22 cellular contexts compared by ENCODE assay signal in the genomic region with DNA sequence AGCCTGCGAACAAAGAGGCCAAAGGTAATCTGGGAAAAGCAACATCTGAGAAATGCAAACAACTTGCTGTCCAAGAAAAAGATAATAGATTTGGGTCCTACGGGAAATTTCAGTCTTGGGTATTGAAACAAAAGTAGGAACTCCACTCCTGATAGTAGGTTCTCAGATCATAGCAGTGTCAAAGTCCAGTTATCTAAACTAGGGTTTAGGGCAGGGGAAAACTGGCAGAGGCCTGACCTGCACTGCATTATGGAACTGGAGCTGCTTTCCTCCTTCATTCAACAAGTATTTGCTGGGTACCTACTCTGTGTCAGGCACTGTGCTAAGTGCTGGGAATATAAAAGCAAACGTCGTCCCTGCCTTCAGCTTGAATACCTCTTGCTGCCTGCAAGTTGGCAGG.
DNase-seq lines count a peak whose midpoint lies in the region; ATAC-seq lines count a peak whose summit lies in the region.
"Had no signal": no experiment of that assay in that cellular context is flagged by ENCODE, and none has a peak within 500 bp of the region (broad histone marks: within the 10 kb centered on the region; RNA-seq: fewer than 3 reads in every experiment).

No MANE protein-coding gene starts in this region.

- no peak overlapping the region for H2BK15ac ChIP-seq in neuronal stem cell (ENCODE audit: low read length)

- ATAC-seq in right cardiac atrium (peak; percentile 34 to 79), HG02840 (IDR thresholded peaks at IDR 0.05; ENCODE audit: low FRiP score, unreplicated experiment) (no peak)
- ATAC-seq: GM12878 had no signal

- H3K18ac ChIP-seq in neuronal stem cell (ENCODE audit: low read length) = no peak overlapping the region

- H3K4me1 ChIP-seq in right cardiac atrium (ENCODE audit: control insufficient read depth, insufficient read depth, low read length) (peaks cover 3% of the 10 kb centered on the region), neuronal stem cell (ENCODE audit: control insufficient read depth in 2 of 2, insufficient read depth in 1 of 2, low read depth in 1 of 2, low read length in 2 of 2) (no peaks in the 10 kb centered on the region)
- H3K4me1 ChIP-seq: BE2C, BLaER1 had no signal

- H4K91ac ChIP-seq in neuronal stem cell (ENCODE audit: low read depth, low read length, poor library complexity) = no peak overlapping the region

- H2BK120ac ChIP-seq in neuronal stem cell (ENCODE audit: low read depth, low read length) = no peak overlapping the region

- no peak overlapping the region for H2BK5ac ChIP-seq in neuronal stem cell (ENCODE audit: low read length)

- no peak overlapping the region for H3K4me2 ChIP-seq in neuronal stem cell (ENCODE audit: insufficient read depth, low read length, poor library complexity, severe bottlenecking)
- H3K4me2 ChIP-seq: BLaER1 had no signal

- H3K4me3 ChIP-seq in right cardiac atrium (ENCODE audit: low read length) (no peak overlapping the region), neuronal stem cell (ENCODE audit: low read length in 2 of 2) (no peak overlapping the region)
- H3K4me3 ChIP-seq: BLaER1, GM12878 had no signal

- H2BK12ac ChIP-seq in neuronal stem cell (ENCODE audit: low read length) = no peak overlapping the region

- 55% methylated on average over 4 of the region's 4 CpGs for WGBS in right cardiac atrium
- no CpG with 5 or more reads among the region's 4 CpGs for WGBS in neuronal stem cell (ENCODE audit: extremely low coverage in 2 of 2, insufficient read length in 2 of 2, insufficient replicate concordance in 1 of 2), 2 donors

- H4K8ac ChIP-seq in neuronal stem cell (ENCODE audit: low read depth, low read length) = peak overlapping the region; percentile 26

- no peak overlapping the region for H3K9ac ChIP-seq in neuronal stem cell (ENCODE audit: low read depth, low read length, poor library complexity)
- H3K9ac ChIP-seq: BLaER1 had no signal

- H3K27me3 ChIP-seq in right cardiac atrium (ENCODE audit: control insufficient read depth, insufficient read depth) (no peaks in the 10 kb centered on the region), neuronal stem cell (ENCODE audit: control insufficient read depth in 3 of 3, insufficient read depth in 3 of 3, low read depth in 1 of 3, low read length in 3 of 3) (no peaks in the 10 kb centered on the region)
- H3K27me3 ChIP-seq: BE2C, BLaER1 had no signal

- H3K4ac ChIP-seq in neuronal stem cell (ENCODE audit: low read length) = no peak overlapping the region

- intact Hi-C loops in right cardiac atrium (cut with DNase I) (no loop called here), cardiac septum (cut with DNase I) (no loop called here), posterior vena cava (cut with DNase I) (no loop called here)

- H2AK5ac ChIP-seq in neuronal stem cell (ENCODE audit: low read depth, low read length) = no peak overlapping the region

- H3K36me3 ChIP-seq in neuronal stem cell (replicated peaks in 1 of 2; ENCODE audit: control insufficient read depth in 2 of 2, insufficient read depth in 2 of 2, low read length in 2 of 2) = no peaks in the 10 kb centered on the region
- H3K36me3 ChIP-seq: BE2C, BLaER1 had no signal

- H3K14ac ChIP-seq in neuronal stem cell (ENCODE audit: low read length) = no peak overlapping the region

- no peak overlapping the region for H3K23ac ChIP-seq in neuronal stem cell (ENCODE audit: low read depth, low read length, poor library complexity)

- DNase-seq in right cardiac atrium (no peak), cardiac septum (ENCODE audit: low spot score) (no peak), neuronal stem cell (ENCODE audit: low spot score) (no peak), posterior vena cava (ENCODE audit: low spot score) (no peak)
- DNase-seq: 8988T; ACHN; BE2C; C1 segment of cervical spinal cord; CD4-positive, alpha-beta memory T cell; CD4-positive, CD25-positive, alpha-beta regulatory T cell; CD8-positive, alpha-beta memory T cell; COR-L47; DMS 273 treated with DMSO at 0.1 percent for 48 hours; DMS153; DMS53; DMS79; DND-41; EL; GDM1 had no signal

- no peaks in the 10 kb centered on the region for H3K79me1 ChIP-seq in neuronal stem cell (ENCODE audit: low read depth, low read length)

- no peak overlapping the region for H2AFZ ChIP-seq in neuronal stem cell (ENCODE audit: low read length)

- no peak overlapping the region for H3K27ac ChIP-seq in right cardiac atrium (ENCODE audit: low read length)
- H3K27ac ChIP-seq in neuronal stem cell (replicated peaks; ENCODE audit: low read length) = no peak overlapping the region
- H3K27ac ChIP-seq: BLaER1 had no signal

- no peaks in the 10 kb centered on the region for H3K9me3 ChIP-seq in right cardiac atrium (ENCODE audit: control insufficient read depth, low read length)
- no peaks in the 10 kb centered on the region for H3K9me3 ChIP-seq in neuronal stem cell (replicated peaks in 1 of 2; ENCODE audit: control insufficient read depth in 2 of 2, insufficient read depth in 1 of 2, low read depth in 1 of 2, low read length in 2 of 2)
- H3K9me3 ChIP-seq: BE2C, BLaER1 had no signal
